ENCODE assay signal across 8 cellular contexts in genomic region chr3:130894130-130894872, GRCh38. TPM values are rescaled to one million over a fixed set of nuclear protein-coding genes. Genes with fewer than 3 reads are reported as not detected.
A peak's percentile ranks its signal among the peaks of the same experiment; 100 is the strongest.
DNase-seq lines count a peak whose midpoint lies in the region; ATAC-seq and TF ChIP-seq lines count a peak whose summit lies in the region.

No MANE protein-coding gene starts in this region.

- no peaks in the 10 kb centered on the region for H3K9me2 ChIP-seq in SK-N-SH

- H3K4me2 ChIP-seq in SK-N-SH, result peak overlapping the region; percentile 83

- H3K4me3 ChIP-seq in AG09309 (ENCODE audit: control insufficient read depth, low read depth, low read length) (peak overlapping the region; percentile 99), SK-N-SH (ENCODE audit: low read depth in 2 of 2, low read length in 1 of 2) (peak overlapping the region; percentile 86 to 97), astrocyte of the spinal cord (ENCODE audit: low read depth, low read length) (peak overlapping the region; percentile 92), iPS-15b (ENCODE audit: low read depth, low read length) (peak overlapping the region; percentile 91), skeletal muscle cell (ENCODE audit: low read depth, low read length) (peak overlapping the region; percentile 95)

- H3K27me3 ChIP-seq in SK-N-SH (ENCODE audit: insufficient read depth) (no peaks in the 10 kb centered on the region), iPS-15b (ENCODE audit: control insufficient read depth, insufficient read depth, low read length) (no peaks in the 10 kb centered on the region)

- H3K36me3 ChIP-seq in SK-N-SH (replicated peaks in 1 of 2; ENCODE audit: control insufficient read depth in 1 of 2, insufficient read depth in 2 of 2, low read length in 1 of 2), result peaks cover 0 to 5% of the 10 kb centered on the region in 2 experiments
- H3K36me3 ChIP-seq in iPS-15b (ENCODE audit: control insufficient read depth, insufficient read depth, low read length), result no peaks in the 10 kb centered on the region

- in situ Hi-C loops in astrocyte of the spinal cord (cut with HindIII; ENCODE audit: low sequenced_read_pairs), result no loop called here

- no peaks in the 10 kb centered on the region for H3F3A ChIP-seq in SK-N-SH (replicated peaks; ENCODE audit: insufficient read depth)

- H3K27ac ChIP-seq in SK-N-SH (ENCODE audit: low read depth in 2 of 2, low read length in 1 of 2), result peak overlapping the region; percentile 89 to 91

- H3K9ac ChIP-seq in SK-N-SH (peak overlapping the region; percentile 83), iPS-15b (ENCODE audit: low read depth, low read length) (peak overlapping the region; percentile 66)

- DNase-seq in AG09309 (ENCODE audit: low read depth), result no peak
- peak; percentile 75 for DNase-seq in SK-N-SH
- DNase-seq in astrocyte of the spinal cord (ENCODE audit: low read depth, low spot score), result peak; percentile 26
- DNase-seq in skeletal muscle cell (ENCODE audit: low read depth), result no peak

- TF ChIP-seq CTCF in AG09309 (IDR thresholded peaks at IDR 0.05; ENCODE audit: control insufficient read depth, insufficient read depth, low read depth, low read length, missing control alignments), result no peak
- peak; percentile 32 for TF ChIP-seq CTCF in SK-N-SH (IDR thresholded peaks at IDR 0.05)
- no peak for TF ChIP-seq CTCF in astrocyte of the spinal cord (IDR thresholded peaks at IDR 0.05; ENCODE audit: low read depth, low read length)

- peaks cover 16% of the 10 kb centered on the region for H4K20me1 ChIP-seq in SK-N-SH (ENCODE audit: insufficient read depth)

- no peaks in the 10 kb centered on the region for H3K9me3 ChIP-seq in SK-N-SH
- H3K9me3 ChIP-seq in iPS-15b (ENCODE audit: control insufficient read depth, insufficient read depth, low read length), result no peaks in the 10 kb centered on the region

- ATAC-seq in GM18868 (IDR thresholded peaks at IDR 0.05; ENCODE audit: unreplicated experiment), result peak; percentile 20
- ATAC-seq in HG03196 (IDR thresholded peaks at IDR 0.05; ENCODE audit: unreplicated experiment), result peak; percentile 12
- ATAC-seq in HG03159 (IDR thresholded peaks at IDR 0.05; ENCODE audit: unreplicated experiment), result no peak

- H2AFZ ChIP-seq in SK-N-SH (ENCODE audit: low read depth), result peak overlapping the region; percentile 79

- peak in 1 of 2 experiments; percentile 49; a peak in 1 of 4 replicates for TF ChIP-seq EP300 in SK-N-SH (IDR thresholded peaks at IDR 0.05; ENCODE audit: borderline replicate concordance in 1 of 2, low read depth in 1 of 2, low read length in 1 of 2)

- POLR2A ChIA-PET in SK-N-SH (lab: Yijun Ruan, JAX), result interaction anchor here (1.0 to 2.9 kb wide), 8 partner anchors 10 to 147 kb away, joined by 3 to 8 read pairs (median 4); partner anchors contain the start of genes ASTE1 and NEK11

- H3K4me1 ChIP-seq in SK-N-SH (ENCODE audit: control insufficient read depth in 1 of 2, insufficient read depth in 2 of 2, low read depth in 1 of 2, low read length in 1 of 2), result peaks cover 4 to 5% of the 10 kb centered on the region in 2 experiments; a peak in 3 of 4 replicates
- H3K4me1 ChIP-seq in iPS-15b (ENCODE audit: control insufficient read depth, insufficient read depth, low read length), result peaks cover 23% of the 10 kb centered on the region

- under 1% methylated on average over 24 of the region's 52 CpGs for WGBS in SK-N-SH (ENCODE audit: low lambda C conversion rate)

- TF ChIP-seq RAD21 in SK-N-SH (IDR thresholded peaks at IDR 0.05; ENCODE audit: low read length), result no peak

- peaks cover 53% of the 10 kb centered on the region for H3K79me2 ChIP-seq in SK-N-SH (ENCODE audit: insufficient read depth)

- CTCF ChIA-PET in SK-N-SH (lab: Yijun Ruan, JAX), result interaction anchor here (1.0 to 6.6 kb wide), 33 partner anchors 10 to 618 kb away, joined by 3 to 112 read pairs (median 5); partner anchors contain the start of gene PIK3R4

TF ChIP-seq in SK-N-SH, 30 proteins besides CTCF, POLR2A, EP300 and RAD21:
- no peak for TF ChIP-seq CHD2 (IDR thresholded peaks at IDR 0.05; ENCODE audit: low read length, partially characterized antibody)

RNA-seq across cellular contexts. Expression of gene ATP2C1, which starts 0.4 kb away (rescaled TPM):
- polyA plus RNA-seq in SK-N-SH (2012; rRNA removed), result 35.6 and 48.1 TPM in 2 replicates
- 52.4 and 57.7 TPM in 2 replicates for polyA plus RNA-seq in SK-N-SH (2012; cell fraction: cytosol; rRNA removed)
- polyA plus RNA-seq in SK-N-SH (2012; cell fraction: nucleus; rRNA removed), result 16.6 and 61.3 TPM in 2 replicates

Comparison
In these comparisons a context has a peak if more than half of its experiments do, and no peak if none do; other contexts are left out.
1. DNase-seq: peak in SK-N-SH (single experiment) and astrocyte of the spinal cord (single experiment); none in AG09309 (single experiment) and skeletal muscle cell (single experiment).
2. Peak in every context shown above with its lines, with median percentiles within 50 percentile points of each other: H3K4me3 ChIP-seq.